ENCODE assay signal across 17 cellular contexts in genomic region chr14:95146079-95146771, GRCh38. TPM values are rescaled to one million over a fixed set of nuclear protein-coding genes. Genes with fewer than 3 reads are reported as not detected.
DNase-seq lines count a peak whose midpoint lies in the region; ATAC-seq and TF ChIP-seq lines count a peak whose summit lies in the region.
"Had no signal": no experiment of that assay in that cellular context is flagged by ENCODE, and none has a peak within 500 bp of the region (broad histone marks: within the 10 kb centered on the region; RNA-seq: fewer than 3 reads in every experiment).

No MANE protein-coding gene starts in this region.

- no peaks in the 10 kb centered on the region for H3K9me3 ChIP-seq in body of pancreas
- H3K9me3 ChIP-seq in left lung: no peaks in the 10 kb centered on the region
- H3K9me3 ChIP-seq in subcutaneous abdominal adipose tissue (ENCODE audit: control insufficient read depth in 5 of 5, low read length in 5 of 5): peaks cover 0 to 7% (median 3%) of the 10 kb centered on the region in 5 donors

- no peaks in the 10 kb centered on the region for H3K27me3 ChIP-seq in body of pancreas
- no peaks in the 10 kb centered on the region for H3K27me3 ChIP-seq in left lung
- H3K27me3 ChIP-seq in subcutaneous abdominal adipose tissue (ENCODE audit: control insufficient read depth in 5 of 5, insufficient read depth in 4 of 5, low read length in 5 of 5): no peaks in the 10 kb centered on the region

- WGBS in body of pancreas, 2 donors: 35 to 37% methylated on average over 10 of the region's 10 CpGs

- ATAC-seq in body of pancreas (peak; percentile 76), left lung (peak; percentile 12), GM21526 (IDR thresholded peaks at IDR 0.05; ENCODE audit: low FRiP score, unreplicated experiment) (no peak)
- ATAC-seq: activated CD8-positive, alpha-beta T cell treated with anti-CD3 and anti-CD28 coated beads for 36 hours had no signal

- no peak overlapping the region for H3K4me3 ChIP-seq in body of pancreas
- H3K4me3 ChIP-seq in left lung: no peak overlapping the region
- no peak overlapping the region for H3K4me3 ChIP-seq in subcutaneous abdominal adipose tissue (ENCODE audit: low read depth in 1 of 5, low read length in 5 of 5)

- H3K36me3 Mint-ChIP-seq in activated T-helper 2 cell treated with anti-CD3 and anti-CD28 coated beads, Interferon-gamma antibody, Interleukin-2, Interleukin-4, amounts not matched to agents 10 μg/mL and 5 μg/mL and 100 μg/mL, durations not matched to agents 14 hours and 24 hours and 36 hours (ENCODE audit: low read depth): peaks cover 45% of the 10 kb centered on the region

- no peak for TF ChIP-seq POLR2A in body of pancreas (IDR thresholded peaks at IDR 0.05)

- H3K9me3 Mint-ChIP-seq in activated T-helper 2 cell treated with anti-CD3 and anti-CD28 coated beads, Interferon-gamma antibody, Interleukin-2, Interleukin-4, amounts not matched to agents 10 μg/mL and 5 μg/mL and 100 μg/mL, durations not matched to agents 14 hours and 24 hours and 36 hours: peaks cover 31% of the 10 kb centered on the region

- H3K4me3 Mint-ChIP-seq in activated T-helper 2 cell treated with anti-CD3 and anti-CD28 coated beads, Interferon-gamma antibody, Interleukin-2, Interleukin-4, amounts not matched to agents 10 μg/mL and 5 μg/mL and 100 μg/mL, durations not matched to agents 14 hours and 24 hours and 36 hours (ENCODE audit: low read depth): no peak overlapping the region
- H3K4me3 Mint-ChIP-seq: activated CD8-positive, alpha-beta T cell treated with anti-CD3 and anti-CD28 coated beads for 36 hours had no signal

- no peaks in the 10 kb centered on the region for H3K27me3 Mint-ChIP-seq in activated T-helper 2 cell treated with anti-CD3 and anti-CD28 coated beads, Interferon-gamma antibody, Interleukin-2, Interleukin-4, amounts not matched to agents 10 μg/mL and 5 μg/mL and 100 μg/mL, durations not matched to agents 14 hours and 24 hours and 36 hours (ENCODE audit: low read depth)
- H3K27me3 Mint-ChIP-seq: activated CD8-positive, alpha-beta T cell treated with anti-CD3 and anti-CD28 coated beads for 36 hours; CD4-positive, alpha-beta memory T cell had no signal

- H3K9ac ChIP-seq in subcutaneous abdominal adipose tissue (ENCODE audit: low read length in 5 of 5): no peak overlapping the region

- TF ChIP-seq CTCF in body of pancreas (IDR thresholded peaks at IDR 0.05) (no peak), left lung (IDR thresholded peaks at IDR 0.05) (no peak)

- H3K4me1 Mint-ChIP-seq in activated T-helper 2 cell treated with anti-CD3 and anti-CD28 coated beads, Interferon-gamma antibody, Interleukin-2, Interleukin-4, amounts not matched to agents 10 μg/mL and 5 μg/mL and 100 μg/mL, durations not matched to agents 14 hours and 24 hours and 36 hours (ENCODE audit: low read depth): peaks cover 13% of the 10 kb centered on the region

- intact Hi-C loops in body of pancreas (cut with DNase I) (no loop called here), left lung (cut with DNase I) (no loop called here)
- intact Hi-C loops in activated T-helper 2 cell treated with anti-CD3 and anti-CD28 coated beads, Interferon-gamma antibody, Interleukin-2, Interleukin-4, amounts not matched to agents 10 μg/mL and 5 μg/mL and 100 μg/mL, durations not matched to agents 14 hours and 24 hours and 36 hours (cut with micrococcal nuclease): no loop called here

- DNase-seq in LoVo (ENCODE audit: low spot score): peak; percentile 48
- DNase-seq in body of pancreas: peak; percentile 46 to 65 (median 58)
- peak in 1 of 2 donors; percentile 61 for DNase-seq in left lung
- no peak for DNase-seq in activated T-helper 2 cell treated with anti-CD3 and anti-CD28 coated beads, Interferon-gamma antibody, Interleukin-2, Interleukin-4, amounts not matched to agents 10 μg/mL and 5 μg/mL and 100 μg/mL, durations not matched to agents 14 hours and 24 hours and 36 hours (ENCODE audit: low spot score)
- DNase-seq in dedifferentiated amniotic fluid mesenchymal stem cell (ENCODE audit: extremely low spot score): no peak
- DNase-seq in islet precursor cell: no peak
- DNase-seq: activated CD8-positive, alpha-beta T cell treated with anti-CD3 and anti-CD28 coated beads for 36 hours; activated gamma-delta T cell; CD4-positive, alpha-beta memory T cell; KG1; NCI-H2029; NCI-H69; retina; stimulated activated CD4-positive, alpha-beta T cell treated with anti-CD3 and anti-CD28 coated beads, Interleukin-2, amount 100 ng/mL, for 48 hours; T-helper 9 cell had no signal

- peak overlapping the region in 3 of 4 donors; percentile 54 to 65 (median 61) for H3K27ac ChIP-seq in body of pancreas
- H3K27ac ChIP-seq in left lung: peak overlapping the region in 1 of 2 donors; percentile 54
- H3K27ac ChIP-seq in subcutaneous abdominal adipose tissue (ENCODE audit: low read depth, low read length): peak overlapping the region; percentile 3

- no peak overlapping the region for H3K27ac Mint-ChIP-seq in activated T-helper 2 cell treated with anti-CD3 and anti-CD28 coated beads, Interferon-gamma antibody, Interleukin-2, Interleukin-4, amounts not matched to agents 10 μg/mL and 5 μg/mL and 100 μg/mL, durations not matched to agents 14 hours and 24 hours and 36 hours
- H3K27ac Mint-ChIP-seq: activated CD8-positive, alpha-beta T cell treated with anti-CD3 and anti-CD28 coated beads for 36 hours had no signal

- H3K36me3 ChIP-seq in body of pancreas (replicated peaks in 1 of 2; ENCODE audit: insufficient read depth in 1 of 2, low read depth in 2 of 2) (no peaks in the 10 kb centered on the region), left lung (no peaks in the 10 kb centered on the region), subcutaneous abdominal adipose tissue (ENCODE audit: control insufficient read depth in 5 of 5, insufficient read depth in 5 of 5, low read length in 5 of 5) (no peaks in the 10 kb centered on the region)

- H3K4me1 ChIP-seq in body of pancreas (peaks cover 56% of the 10 kb centered on the region), left lung (peaks cover 0 to 80% of the 10 kb centered on the region in 2 donors), subcutaneous abdominal adipose tissue (ENCODE audit: control insufficient read depth in 5 of 5, insufficient read depth in 5 of 5, low read length in 5 of 5) (peaks cover 0 to 48% (median 37%) of the 10 kb centered on the region in 5 donors)

RNA-seq across cellular contexts. Expression of gene DICER1, which starts 11.1 kb away (rescaled TPM):
- total RNA-seq in body of pancreas: 10 to 100 TPM; 47.7 to 85.0 TPM
- total RNA-seq in left lung: 10 to 100 TPM; 50.3 to 76.9 TPM
- 64.0 and 67.1 TPM in 2 replicates for total RNA-seq in activated T-helper 2 cell treated with anti-CD3 and anti-CD28 coated beads, Interferon-gamma antibody, Interleukin-2, Interleukin-4, amounts not matched to agents 10 μg/mL and 5 μg/mL and 100 μg/mL, durations not matched to agents 14 hours and 24 hours and 36 hours

Comparison
In these comparisons a context has a peak if more than half of its experiments do, and no peak if none do; other contexts are left out.
1. DNase-seq: peak in LoVo (single experiment) and body of pancreas (4 of 4); none in activated T-helper 2 cell treated with anti-CD3 and anti-CD28 coated beads, Interferon-gamma antibody, Interleukin-2, Interleukin-4, amounts not matched to agents 10 μg/mL and 5 μg/mL and 100 μg/mL, durations not matched to agents 14 hours and 24 hours and 36 hours (single experiment), dedifferentiated amniotic fluid mesenchymal stem cell (single experiment) and islet precursor cell (single experiment).